Comparison of ENCODE assay signal across 1 cellular context in genomic region chr15:65610871-65611718, GRCh38.
TF ChIP-seq lines count a peak whose summit lies in the region.

Gene INTS14, minus strand, starts transcription at chr15:65611131. Its CDS starts 3,751 bp downstream, at chr15:65607380.

TF ChIP-seq in HEK293, 187 proteins besides CTCF, POLR2A, EP300 and RAD21 (continued from another document and continues in another):
- TF ChIP-seq, protein P1, sequence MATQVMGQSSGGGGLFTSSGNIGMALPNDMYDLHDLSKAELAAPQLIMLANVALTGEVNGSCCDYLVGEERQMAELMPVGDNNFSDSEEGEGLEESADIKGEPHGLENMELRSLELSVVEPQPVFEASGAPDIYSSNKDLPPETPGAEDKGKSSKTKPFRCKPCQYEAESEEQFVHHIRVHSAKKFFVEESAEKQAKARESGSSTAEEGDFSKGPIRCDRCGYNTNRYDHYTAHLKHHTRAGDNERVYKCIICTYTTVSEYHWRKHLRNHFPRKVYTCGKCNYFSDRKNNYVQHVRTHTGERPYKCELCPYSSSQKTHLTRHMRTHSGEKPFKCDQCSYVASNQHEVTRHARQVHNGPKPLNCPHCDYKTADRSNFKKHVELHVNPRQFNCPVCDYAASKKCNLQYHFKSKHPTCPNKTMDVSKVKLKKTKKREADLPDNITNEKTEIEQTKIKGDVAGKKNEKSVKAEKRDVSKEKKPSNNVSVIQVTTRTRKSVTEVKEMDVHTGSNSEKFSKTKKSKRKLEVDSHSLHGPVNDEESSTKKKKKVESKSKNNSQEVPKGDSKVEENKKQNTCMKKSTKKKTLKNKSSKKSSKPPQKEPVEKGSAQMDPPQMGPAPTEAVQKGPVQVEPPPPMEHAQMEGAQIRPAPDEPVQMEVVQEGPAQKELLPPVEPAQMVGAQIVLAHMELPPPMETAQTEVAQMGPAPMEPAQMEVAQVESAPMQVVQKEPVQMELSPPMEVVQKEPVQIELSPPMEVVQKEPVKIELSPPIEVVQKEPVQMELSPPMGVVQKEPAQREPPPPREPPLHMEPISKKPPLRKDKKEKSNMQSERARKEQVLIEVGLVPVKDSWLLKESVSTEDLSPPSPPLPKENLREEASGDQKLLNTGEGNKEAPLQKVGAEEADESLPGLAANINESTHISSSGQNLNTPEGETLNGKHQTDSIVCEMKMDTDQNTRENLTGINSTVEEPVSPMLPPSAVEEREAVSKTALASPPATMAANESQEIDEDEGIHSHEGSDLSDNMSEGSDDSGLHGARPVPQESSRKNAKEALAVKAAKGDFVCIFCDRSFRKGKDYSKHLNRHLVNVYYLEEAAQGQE (tag by site-specific recombination; IDR thresholded peaks at IDR 0.05): peak; percentile 84
- peak; percentile 48; the same call in 1 of the 2 replicates for TF ChIP-seq ZNF266 (tag by site-specific recombination; IDR thresholded peaks at IDR 0.05; ENCODE audit: low read depth)
- no peak for TF ChIP-seq ZNF175 (tag by site-specific recombination; IDR thresholded peaks at IDR 0.05)
- TF ChIP-seq ZNF501 (tag by site-specific recombination; IDR thresholded peaks at IDR 0.05): peak; percentile 100
- peak; percentile 95 for TF ChIP-seq ZBTB1 (tag by site-specific recombination; IDR thresholded peaks at IDR 0.05)
- TF ChIP-seq ZNF302 (tag by site-specific recombination; IDR thresholded peaks at IDR 0.05; ENCODE audit: low read depth): peak; percentile 48; the same call in 1 of the 2 replicates
- no peak for TF ChIP-seq ZNF548 (tag by site-specific recombination; IDR thresholded peaks at IDR 0.05)
- TF ChIP-seq ZBTB44 (tag by site-specific recombination; IDR thresholded peaks at IDR 0.05): peak; percentile 80
- TF ChIP-seq ATF2 (tag by site-specific recombination; IDR thresholded peaks at IDR 0.05; ENCODE audit: low read depth): no peak
- peak; percentile 65 for TF ChIP-seq ZNF341 (tag by site-specific recombination; IDR thresholded peaks at IDR 0.05; ENCODE audit: low read depth)
- peak; percentile 83; the same call in 1 of the 2 replicates for TF ChIP-seq ZSCAN16 (tag by site-specific recombination; IDR thresholded peaks at IDR 0.05)
- TF ChIP-seq BCL6B (tag by site-specific recombination; IDR thresholded peaks at IDR 0.05): peak; percentile 62; the same call in 1 of the 2 replicates
- no peak for TF ChIP-seq ZNF404 (tag by site-specific recombination; IDR thresholded peaks at IDR 0.05)
- no peak for TF ChIP-seq ZNF112 (tag by site-specific recombination; IDR thresholded peaks at IDR 0.05)
- peak; percentile 83; the same call in 1 of the 2 replicates for TF ChIP-seq ZNF121 (tag by site-specific recombination; IDR thresholded peaks at IDR 0.05)
- 0 out of 2 replicates have a peak, but pooled peaks have one; percentile 64 for TF ChIP-seq PRDM2 (tag by site-specific recombination; IDR thresholded peaks at IDR 0.05; ENCODE audit: borderline replicate concordance)
- TF ChIP-seq, protein P2, sequence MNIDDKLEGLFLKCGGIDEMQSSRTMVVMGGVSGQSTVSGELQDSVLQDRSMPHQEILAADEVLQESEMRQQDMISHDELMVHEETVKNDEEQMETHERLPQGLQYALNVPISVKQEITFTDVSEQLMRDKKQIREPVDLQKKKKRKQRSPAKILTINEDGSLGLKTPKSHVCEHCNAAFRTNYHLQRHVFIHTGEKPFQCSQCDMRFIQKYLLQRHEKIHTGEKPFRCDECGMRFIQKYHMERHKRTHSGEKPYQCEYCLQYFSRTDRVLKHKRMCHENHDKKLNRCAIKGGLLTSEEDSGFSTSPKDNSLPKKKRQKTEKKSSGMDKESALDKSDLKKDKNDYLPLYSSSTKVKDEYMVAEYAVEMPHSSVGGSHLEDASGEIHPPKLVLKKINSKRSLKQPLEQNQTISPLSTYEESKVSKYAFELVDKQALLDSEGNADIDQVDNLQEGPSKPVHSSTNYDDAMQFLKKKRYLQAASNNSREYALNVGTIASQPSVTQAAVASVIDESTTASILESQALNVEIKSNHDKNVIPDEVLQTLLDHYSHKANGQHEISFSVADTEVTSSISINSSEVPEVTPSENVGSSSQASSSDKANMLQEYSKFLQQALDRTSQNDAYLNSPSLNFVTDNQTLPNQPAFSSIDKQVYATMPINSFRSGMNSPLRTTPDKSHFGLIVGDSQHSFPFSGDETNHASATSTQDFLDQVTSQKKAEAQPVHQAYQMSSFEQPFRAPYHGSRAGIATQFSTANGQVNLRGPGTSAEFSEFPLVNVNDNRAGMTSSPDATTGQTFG (tag by site-specific recombination; IDR thresholded peaks at IDR 0.05; ENCODE audit: borderline replicate concordance): peak; percentile 79; the same call in 1 of the 2 replicates
- no peak for TF ChIP-seq ZNF350 (tag by site-specific recombination; IDR thresholded peaks at IDR 0.05)
- TF ChIP-seq FEZF1 (tag by site-specific recombination; IDR thresholded peaks at IDR 0.05): peak; percentile 56
- TF ChIP-seq ZNF629 (tag by site-specific recombination; IDR thresholded peaks at IDR 0.05): peak; percentile 94
- TF ChIP-seq ZNF248 (tag by site-specific recombination; IDR thresholded peaks at IDR 0.05): no peak
- no peak for TF ChIP-seq TCF7L2 (IDR thresholded peaks at IDR 0.05; ENCODE audit: borderline replicate concordance, low read depth, low read length)
- no peak for TF ChIP-seq ZNF37A (tag by site-specific recombination; IDR thresholded peaks at IDR 0.05)
- no peak for TF ChIP-seq ZNF549 (tag by site-specific recombination; IDR thresholded peaks at IDR 0.05)
- peak; percentile 96 for TF ChIP-seq ZNF600 (tag by site-specific recombination; IDR thresholded peaks at IDR 0.05)
- TF ChIP-seq ZNF621 (tag by site-specific recombination; IDR thresholded peaks at IDR 0.05): no peak
- TF ChIP-seq, protein P3, sequence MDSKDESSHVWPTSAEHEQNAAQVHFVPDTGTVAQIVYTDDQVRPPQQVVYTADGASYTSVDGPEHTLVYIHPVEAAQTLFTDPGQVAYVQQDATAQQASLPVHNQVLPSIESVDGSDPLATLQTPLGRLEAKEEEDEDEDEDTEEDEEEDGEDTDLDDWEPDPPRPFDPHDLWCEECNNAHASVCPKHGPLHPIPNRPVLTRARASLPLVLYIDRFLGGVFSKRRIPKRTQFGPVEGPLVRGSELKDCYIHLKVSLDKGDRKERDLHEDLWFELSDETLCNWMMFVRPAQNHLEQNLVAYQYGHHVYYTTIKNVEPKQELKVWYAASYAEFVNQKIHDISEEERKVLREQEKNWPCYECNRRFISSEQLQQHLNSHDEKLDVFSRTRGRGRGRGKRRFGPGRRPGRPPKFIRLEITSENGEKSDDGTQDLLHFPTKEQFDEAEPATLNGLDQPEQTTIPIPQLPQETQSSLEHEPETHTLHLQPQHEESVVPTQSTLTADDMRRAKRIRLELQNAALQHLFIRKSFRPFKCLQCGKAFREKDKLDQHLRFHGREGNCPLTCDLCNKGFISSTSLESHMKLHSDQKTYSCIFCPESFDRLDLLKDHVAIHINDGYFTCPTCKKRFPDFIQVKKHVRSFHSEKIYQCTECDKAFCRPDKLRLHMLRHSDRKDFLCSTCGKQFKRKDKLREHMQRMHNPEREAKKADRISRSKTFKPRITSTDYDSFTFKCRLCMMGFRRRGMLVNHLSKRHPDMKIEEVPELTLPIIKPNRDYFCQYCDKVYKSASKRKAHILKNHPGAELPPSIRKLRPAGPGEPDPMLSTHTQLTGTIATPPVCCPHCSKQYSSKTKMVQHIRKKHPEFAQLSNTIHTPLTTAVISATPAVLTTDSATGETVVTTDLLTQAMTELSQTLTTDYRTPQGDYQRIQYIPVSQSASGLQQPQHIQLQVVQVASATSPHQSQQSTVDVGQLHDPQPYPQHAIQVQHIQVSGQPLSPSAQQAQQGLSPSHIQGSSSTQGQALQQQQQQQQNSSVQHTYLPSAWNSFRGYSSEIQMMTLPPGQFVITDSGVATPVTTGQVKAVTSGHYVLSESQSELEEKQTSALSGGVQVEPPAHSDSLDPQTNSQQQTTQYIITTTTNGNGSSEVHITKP (tag by site-specific recombination; IDR thresholded peaks at IDR 0.05): peak; percentile 99
- peak; percentile 97 for TF ChIP-seq MZF1 (tag by site-specific recombination; IDR thresholded peaks at IDR 0.05; ENCODE audit: borderline replicate concordance)
- peak; percentile 92 for TF ChIP-seq ZNF843 (tag by site-specific recombination; IDR thresholded peaks at IDR 0.05)
- peak; percentile 98 for TF ChIP-seq BCL11B (tag by site-specific recombination; IDR thresholded peaks at IDR 0.05; ENCODE audit: low read depth)
- TF ChIP-seq SP2 (tag by site-specific recombination; IDR thresholded peaks at IDR 0.05): peak; percentile 87
- TF ChIP-seq ZBTB6 (tag by site-specific recombination; IDR thresholded peaks at IDR 0.05): peak; percentile 70
- TF ChIP-seq ZNF639 (tag by site-specific recombination; IDR thresholded peaks at IDR 0.05): peak; percentile 99
